Comparison of ENCODE assay signal across 1 cellular context in the genomic region with DNA sequence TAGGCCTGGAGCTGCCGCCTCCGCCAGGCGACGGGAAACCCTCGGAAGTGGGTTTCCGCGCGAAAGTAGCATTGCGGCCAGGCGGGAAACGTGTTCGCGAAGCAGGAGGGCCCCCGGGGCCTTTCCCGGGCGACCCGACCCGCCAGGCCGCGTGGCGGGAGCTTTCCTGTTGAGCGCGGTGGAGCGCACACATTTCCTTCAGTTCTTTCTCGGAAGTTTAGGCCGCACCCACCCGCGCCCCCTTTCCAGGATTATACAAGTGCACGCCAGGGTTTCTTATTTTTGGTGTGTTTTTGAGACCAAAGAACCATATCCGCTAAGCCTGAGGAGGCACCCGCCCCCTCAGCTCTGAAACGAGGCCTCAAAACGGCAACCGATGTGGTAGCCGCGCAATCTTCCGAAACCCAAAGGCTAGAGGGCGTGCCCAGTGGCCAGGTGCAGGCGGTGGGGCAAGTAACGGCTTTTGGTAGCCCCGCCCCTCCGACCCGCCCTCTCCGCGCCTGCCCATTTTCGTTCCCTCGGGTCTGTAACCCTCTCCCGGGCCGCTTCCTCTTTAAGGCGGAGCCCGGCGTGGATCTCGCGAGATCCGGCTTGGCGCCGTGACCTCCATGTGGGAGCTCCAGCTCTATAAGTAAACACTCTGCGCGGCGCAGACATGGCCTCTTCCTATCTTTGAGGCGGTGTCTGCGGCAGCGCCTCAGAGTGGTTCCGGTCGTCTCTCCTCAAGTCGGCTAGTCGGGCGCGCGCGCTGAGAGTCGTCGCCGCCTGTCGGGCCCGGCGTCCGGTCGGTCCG.
TF ChIP-seq lines count a peak whose summit lies in the region.

A gene with protein sequence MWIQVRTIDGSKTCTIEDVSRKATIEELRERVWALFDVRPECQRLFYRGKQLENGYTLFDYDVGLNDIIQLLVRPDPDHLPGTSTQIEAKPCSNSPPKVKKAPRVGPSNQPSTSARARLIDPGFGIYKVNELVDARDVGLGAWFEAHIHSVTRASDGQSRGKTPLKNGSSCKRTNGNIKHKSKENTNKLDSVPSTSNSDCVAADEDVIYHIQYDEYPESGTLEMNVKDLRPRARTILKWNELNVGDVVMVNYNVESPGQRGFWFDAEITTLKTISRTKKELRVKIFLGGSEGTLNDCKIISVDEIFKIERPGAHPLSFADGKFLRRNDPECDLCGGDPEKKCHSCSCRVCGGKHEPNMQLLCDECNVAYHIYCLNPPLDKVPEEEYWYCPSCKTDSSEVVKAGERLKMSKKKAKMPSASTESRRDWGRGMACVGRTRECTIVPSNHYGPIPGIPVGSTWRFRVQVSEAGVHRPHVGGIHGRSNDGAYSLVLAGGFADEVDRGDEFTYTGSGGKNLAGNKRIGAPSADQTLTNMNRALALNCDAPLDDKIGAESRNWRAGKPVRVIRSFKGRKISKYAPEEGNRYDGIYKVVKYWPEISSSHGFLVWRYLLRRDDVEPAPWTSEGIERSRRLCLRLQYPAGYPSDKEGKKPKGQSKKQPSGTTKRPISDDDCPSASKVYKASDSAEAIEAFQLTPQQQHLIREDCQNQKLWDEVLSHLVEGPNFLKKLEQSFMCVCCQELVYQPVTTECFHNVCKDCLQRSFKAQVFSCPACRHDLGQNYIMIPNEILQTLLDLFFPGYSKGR (plus strand): TSS at position 628 of the 793 bp plus-strand sequence. CDS start 292 bp downstream, outside the sequence.

TF ChIP-seq in A549, 52 proteins besides CTCF, POLR2A, EP300 and RAD21 (continued from another document):
- TF ChIP-seq, protein P1, sequence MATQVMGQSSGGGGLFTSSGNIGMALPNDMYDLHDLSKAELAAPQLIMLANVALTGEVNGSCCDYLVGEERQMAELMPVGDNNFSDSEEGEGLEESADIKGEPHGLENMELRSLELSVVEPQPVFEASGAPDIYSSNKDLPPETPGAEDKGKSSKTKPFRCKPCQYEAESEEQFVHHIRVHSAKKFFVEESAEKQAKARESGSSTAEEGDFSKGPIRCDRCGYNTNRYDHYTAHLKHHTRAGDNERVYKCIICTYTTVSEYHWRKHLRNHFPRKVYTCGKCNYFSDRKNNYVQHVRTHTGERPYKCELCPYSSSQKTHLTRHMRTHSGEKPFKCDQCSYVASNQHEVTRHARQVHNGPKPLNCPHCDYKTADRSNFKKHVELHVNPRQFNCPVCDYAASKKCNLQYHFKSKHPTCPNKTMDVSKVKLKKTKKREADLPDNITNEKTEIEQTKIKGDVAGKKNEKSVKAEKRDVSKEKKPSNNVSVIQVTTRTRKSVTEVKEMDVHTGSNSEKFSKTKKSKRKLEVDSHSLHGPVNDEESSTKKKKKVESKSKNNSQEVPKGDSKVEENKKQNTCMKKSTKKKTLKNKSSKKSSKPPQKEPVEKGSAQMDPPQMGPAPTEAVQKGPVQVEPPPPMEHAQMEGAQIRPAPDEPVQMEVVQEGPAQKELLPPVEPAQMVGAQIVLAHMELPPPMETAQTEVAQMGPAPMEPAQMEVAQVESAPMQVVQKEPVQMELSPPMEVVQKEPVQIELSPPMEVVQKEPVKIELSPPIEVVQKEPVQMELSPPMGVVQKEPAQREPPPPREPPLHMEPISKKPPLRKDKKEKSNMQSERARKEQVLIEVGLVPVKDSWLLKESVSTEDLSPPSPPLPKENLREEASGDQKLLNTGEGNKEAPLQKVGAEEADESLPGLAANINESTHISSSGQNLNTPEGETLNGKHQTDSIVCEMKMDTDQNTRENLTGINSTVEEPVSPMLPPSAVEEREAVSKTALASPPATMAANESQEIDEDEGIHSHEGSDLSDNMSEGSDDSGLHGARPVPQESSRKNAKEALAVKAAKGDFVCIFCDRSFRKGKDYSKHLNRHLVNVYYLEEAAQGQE (IDR thresholded peaks at IDR 0.05) = peak; percentile 99
- TF ChIP-seq KDM5A (IDR thresholded peaks at IDR 0.05) (no peak), CHD2 (IDR thresholded peaks at IDR 0.05; ENCODE audit: low read length, partially characterized antibody) (peak; percentile 99)
- TF ChIP-seq, protein P2, sequence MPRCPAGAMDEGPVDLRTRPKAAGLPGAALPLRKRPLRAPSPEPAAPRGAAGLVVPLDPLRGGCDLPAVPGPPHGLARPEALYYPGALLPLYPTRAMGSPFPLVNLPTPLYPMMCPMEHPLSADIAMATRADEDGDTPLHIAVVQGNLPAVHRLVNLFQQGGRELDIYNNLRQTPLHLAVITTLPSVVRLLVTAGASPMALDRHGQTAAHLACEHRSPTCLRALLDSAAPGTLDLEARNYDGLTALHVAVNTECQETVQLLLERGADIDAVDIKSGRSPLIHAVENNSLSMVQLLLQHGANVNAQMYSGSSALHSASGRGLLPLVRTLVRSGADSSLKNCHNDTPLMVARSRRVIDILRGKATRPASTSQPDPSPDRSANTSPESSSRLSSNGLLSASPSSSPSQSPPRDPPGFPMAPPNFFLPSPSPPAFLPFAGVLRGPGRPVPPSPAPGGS (IDR thresholded peaks at IDR 0.05) = peak; percentile 88; the same call in 2 of the 3 replicates
